Comparison of ENCODE assay signal across 1 cellular context in genomic region chr12:107248187-107248586, GRCh38.
TF ChIP-seq lines count a peak whose summit lies in the region.

No MANE protein-coding gene starts in this region.

TF ChIP-seq in HepG2, 621 proteins besides CTCF, POLR2A, EP300 and RAD21 (continued from another document and continues in another):
- TF ChIP-seq ZBTB8A (CRISPR knock-in tag; IDR thresholded peaks at IDR 0.05; ENCODE audit: borderline replicate concordance, low read depth) (no peak), PRDM4 (CRISPR knock-in tag; IDR thresholded peaks at IDR 0.05; ENCODE audit: borderline replicate concordance) (no peak), GTF2F1 (IDR thresholded peaks at IDR 0.05; ENCODE audit: low read length) (no peak), SMYD3 (CRISPR knock-in tag; IDR thresholded peaks at IDR 0.05) (no peak), KLF13 (CRISPR knock-in tag; IDR thresholded peaks at IDR 0.05) (no peak), MXD4 (CRISPR knock-in tag; IDR thresholded peaks at IDR 0.05) (no peak), ARID5B (CRISPR knock-in tag; IDR thresholded peaks at IDR 0.05) (peak; percentile 52; the same call in 1 of the 2 replicates), ZBTB49 (CRISPR knock-in tag; IDR thresholded peaks at IDR 0.05; ENCODE audit: borderline replicate concordance) (no peak), SIX4 (CRISPR knock-in tag; IDR thresholded peaks at IDR 0.05) (no peak), PAXIP1 (CRISPR knock-in tag; conservative IDR thresholded peaks at IDR 0.05) (peak; percentile 34; the same call in 1 of the 2 replicates), ZSCAN31 (CRISPR knock-in tag; IDR thresholded peaks at IDR 0.05; ENCODE audit: low read depth) (no peak), BCL6 (CRISPR knock-in tag; IDR thresholded peaks at IDR 0.05) (0 out of 2 replicates have a peak, but pooled peaks have one; percentile 27), NFKBIZ (CRISPR knock-in tag; IDR thresholded peaks at IDR 0.05) (no peak), ZBTB3 (CRISPR knock-in tag; IDR thresholded peaks at IDR 0.05; ENCODE audit: borderline replicate concordance, low read depth) (no peak), MBNL3 (CRISPR knock-in tag; conservative IDR thresholded peaks at IDR 0.05) (no peak), HNF4A (CRISPR knock-in tag; IDR thresholded peaks at IDR 0.05) (peak; percentile 84), AGO2 (optimal IDR thresholded peaks at IDR 0.05; ENCODE audit: low read depth, low read length) (no peak), DMAP1 (CRISPR knock-in tag; IDR thresholded peaks at IDR 0.05) (no peak), THAP8 (CRISPR knock-in tag; IDR thresholded peaks at IDR 0.05; ENCODE audit: borderline replicate concordance) (no peak), ZNF672 (CRISPR knock-in tag; IDR thresholded peaks at IDR 0.05) (no peak), ZNF878 (CRISPR knock-in tag; IDR thresholded peaks at IDR 0.05) (no peak), AGO1 (IDR thresholded peaks at IDR 0.05; ENCODE audit: low read depth, low read length, poor library complexity, severe bottlenecking) (no peak), ZNF331 (CRISPR knock-in tag; IDR thresholded peaks at IDR 0.05) (peak; percentile 45; the same call in 1 of the 2 replicates), MTERF4 (CRISPR knock-in tag; IDR thresholded peaks at IDR 0.05) (no peak), ZSCAN25 (CRISPR knock-in tag; IDR thresholded peaks at IDR 0.05) (no peak), ELF4 (CRISPR knock-in tag; IDR thresholded peaks at IDR 0.05; ENCODE audit: borderline replicate concordance) (no peak), BRD4 (CRISPR knock-in tag; IDR thresholded peaks at IDR 0.05) (no peak), HOXA7 (CRISPR knock-in tag; IDR thresholded peaks at IDR 0.05) (no peak), ONECUT2 (CRISPR knock-in tag; IDR thresholded peaks at IDR 0.05) (no peak), BORCS8-MEF2B (CRISPR knock-in tag; IDR thresholded peaks at IDR 0.05) (no peak), ZNF660 (CRISPR knock-in tag; IDR thresholded peaks at IDR 0.05; ENCODE audit: borderline replicate concordance, low read depth) (no peak), POGK (CRISPR knock-in tag; conservative IDR thresholded peaks at IDR 0.05) (no peak), ZGPAT (CRISPR knock-in tag; IDR thresholded peaks at IDR 0.05) (no peak), SOX13 (IDR thresholded peaks at IDR 0.05) (no peak), SOX13 (CRISPR knock-in tag; conservative IDR thresholded peaks at IDR 0.05 in 1 of 2, IDR thresholded peaks at IDR 0.05 in 1 of 2) (0 out of 4 replicates have a peak, but pooled peaks of 1 of the 2 experiments have one; percentile 14), MATR3 (CRISPR knock-in tag; IDR thresholded peaks at IDR 0.05) (no peak), IKZF1 (IDR thresholded peaks at IDR 0.05) (no peak), ZNF512 (CRISPR knock-in tag; IDR thresholded peaks at IDR 0.05) (no peak), MTF1 (CRISPR knock-in tag; IDR thresholded peaks at IDR 0.05) (no peak), GPBP1L1 (CRISPR knock-in tag; IDR thresholded peaks at IDR 0.05) (no peak), AHR (CRISPR knock-in tag; IDR thresholded peaks at IDR 0.05) (no peak), SAFB2 (CRISPR knock-in tag; IDR thresholded peaks at IDR 0.05; ENCODE audit: borderline replicate concordance, low read depth) (no peak), NFIC (IDR thresholded peaks at IDR 0.05; ENCODE audit: low read length) (no peak), ZMYM2 (CRISPR knock-in tag; IDR thresholded peaks at IDR 0.05) (no peak), NR2F6 (IDR thresholded peaks at IDR 0.05) (peak; percentile 52; the same call in 1 of the 2 replicates), NR2F6 (CRISPR knock-in tag; IDR thresholded peaks at IDR 0.05) (peak; percentile 67)
